ENCODE assay signal across 8 cellular contexts in genomic region chr5:76216748-76217147, GRCh38.
"Had no signal": no experiment of that assay in that cellular context is flagged by ENCODE, and none has a peak within 500 bp of the region (broad histone marks: within the 10 kb centered on the region; RNA-seq: fewer than 3 reads in every experiment).

No MANE protein-coding gene starts in this region.

- H3K27ac ChIP-seq: GM23248, HL-60 had no signal

- FAIRE-seq: HepG2 had no signal

- DNase-seq: GM23248, GOT3, H7, HFFc6 had no signal

- H3K9me3 ChIP-seq: HAP-1 had no signal

- H3K36me3 ChIP-seq: HAP-1 had no signal

- ATAC-seq: HCT116, HepG2 had no signal

- H3K4me1 ChIP-seq: HAP-1 had no signal

- H3K9ac ChIP-seq: GM23248 had no signal

- H3K4me3 ChIP-seq: GM23248, HAP-1 had no signal
